Comparison of ENCODE assay signal across 8 cellular contexts in the genomic region with DNA sequence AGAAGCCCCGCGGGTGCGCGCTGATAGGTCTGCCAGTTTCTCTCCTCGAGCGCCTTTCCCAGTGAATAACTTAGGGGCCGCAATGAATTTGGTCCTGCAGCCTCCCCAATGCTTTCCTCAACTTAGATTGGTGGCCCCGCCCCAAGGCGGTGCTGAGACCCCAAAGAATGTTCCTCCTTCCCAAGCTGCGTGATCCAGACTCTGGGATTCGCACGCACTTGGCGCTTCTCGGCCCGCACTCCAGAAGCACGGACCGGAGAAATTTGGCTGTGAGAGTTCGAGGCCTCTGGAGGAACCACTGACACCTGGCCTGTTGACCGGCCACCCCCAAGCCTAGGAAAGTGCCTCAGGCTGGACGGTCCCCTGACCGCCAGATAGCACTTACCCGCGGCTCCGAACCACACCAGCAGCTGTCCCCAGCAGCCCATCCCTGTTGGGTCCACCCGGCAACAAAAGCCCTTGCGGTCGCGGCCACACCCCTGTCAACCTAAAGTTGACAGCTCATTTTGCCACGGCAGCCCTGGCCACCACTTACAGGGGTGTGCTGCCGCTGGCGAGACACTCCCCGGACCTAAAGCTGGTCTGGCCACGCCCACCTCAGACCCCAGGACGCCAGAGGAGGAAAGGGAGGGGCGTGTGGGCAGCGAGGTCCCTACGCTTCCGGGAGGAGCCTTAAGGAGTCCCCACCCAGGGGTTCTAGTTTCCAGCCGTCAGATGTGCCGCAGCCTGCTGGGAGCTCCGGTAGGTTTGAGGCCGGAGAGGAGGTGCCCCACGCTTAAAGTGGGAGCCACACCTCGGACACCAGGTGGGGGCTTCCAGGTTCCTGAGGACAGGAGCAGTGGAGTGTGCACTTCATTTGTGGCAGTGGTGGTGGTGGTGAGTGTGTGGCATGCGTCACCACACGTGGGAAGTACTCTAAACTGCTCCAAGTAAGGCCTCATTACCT. TPM values are rescaled to one million over a fixed set of nuclear protein-coding genes. Genes with fewer than 3 reads are reported as not detected.
DNase-seq lines count a peak whose midpoint lies in the region; ATAC-seq, FAIRE-seq and TF ChIP-seq lines count a peak whose summit lies in the region.

Gene LTK (minus strand): TSS at position 546 of the 946 bp plus-strand sequence. CDS start 118 bp downstream, at position 428.

- FAIRE-seq in kidney (lab: Jason Lieb, UNC): no peak

- H3K27ac ChIP-seq in HUES6 (ENCODE audit: low read depth, low read length): no peak within 1 kb of the TSS
- H3K27ac ChIP-seq in kidney (ENCODE audit: low read depth in 2 of 2, low read length in 2 of 2): no peak within 1 kb of the TSS
- H3K27ac ChIP-seq in stomach smooth muscle (ENCODE audit: low read length): no peak within 1 kb of the TSS

- peak within 1 kb of the TSS; percentile 27 for H3K4me3 ChIP-seq in AG10803 (ENCODE audit: low read length)
- H3K4me3 ChIP-seq in HUES6 (ENCODE audit: low read depth, low read length): peak within 1 kb of the TSS; percentile 59
- peak within 1 kb of the TSS; percentile 3 to 46 for H3K4me3 ChIP-seq in kidney (ENCODE audit: low read length in 2 of 2)
- H3K4me3 ChIP-seq in stomach smooth muscle (ENCODE audit: low read length in 2 of 2): peak within 1 kb of the TSS; percentile 46 to 73

- TF ChIP-seq CTCF in AG10803 (conservative IDR thresholded peaks at IDR 0.05; ENCODE audit: low read length) (no peak), kidney (IDR thresholded peaks at IDR 0.05; ENCODE audit: borderline replicate concordance, extremely low read depth, insufficient read depth) (no peak)

- peak within 1 kb of the TSS; percentile 77 for H3K4me3 Mint-ChIP-seq in activated naive CD8-positive, alpha-beta T cell

- H3K36me3 Mint-ChIP-seq in activated naive CD8-positive, alpha-beta T cell: peaks cover 3% of the 10 kb centered on the region

- H3K9me3 Mint-ChIP-seq in activated naive CD8-positive, alpha-beta T cell (ENCODE audit: low read depth): no peaks in the 10 kb centered on the region

- H3K4me1 Mint-ChIP-seq in activated naive CD8-positive, alpha-beta T cell (ENCODE audit: low read depth): peaks cover 24% of the 10 kb centered on the region

- H3K9me3 ChIP-seq in HUES6 (ENCODE audit: control insufficient read depth, insufficient read depth, low read depth, low read length): no peaks in the 10 kb centered on the region
- H3K9me3 ChIP-seq in kidney (ENCODE audit: control insufficient read depth in 1 of 2, low read length in 2 of 2): no peaks in the 10 kb centered on the region
- H3K9me3 ChIP-seq in stomach smooth muscle (ENCODE audit: control insufficient read depth in 2 of 2, low read length in 2 of 2): no peaks in the 10 kb centered on the region

- ATAC-seq in GM19351 (IDR thresholded peaks at IDR 0.05; ENCODE audit: unreplicated experiment): no peak

- DNase-seq in AG10803 (ENCODE audit: low read depth) (peak; percentile 10), kidney (no peak), AML-193 (lab: John Stamatoyannopoulos, UW) (no peak)
- no peak for DNase-seq in central memory CD4-positive, alpha-beta T cell

- H3K27ac Mint-ChIP-seq in activated naive CD8-positive, alpha-beta T cell: no peak within 1 kb of the TSS

- H3K27me3 ChIP-seq in HUES6 (ENCODE audit: control insufficient read depth, insufficient read depth, low read length) (peaks cover 59% of the 10 kb centered on the region), stomach smooth muscle (ENCODE audit: control insufficient read depth in 1 of 2, insufficient read depth in 2 of 2, low read length in 2 of 2) (peaks cover 22 to 37% of the 10 kb centered on the region in 2 donors)

- H3K4me1 ChIP-seq in HUES6 (ENCODE audit: control insufficient read depth, insufficient read depth, low read length) (peaks cover 19% of the 10 kb centered on the region), kidney (ENCODE audit: control insufficient read depth in 1 of 2, insufficient read depth in 1 of 2, low read depth in 1 of 2, low read length in 2 of 2) (peaks cover 0 to 18% of the 10 kb centered on the region in 2 donors), stomach smooth muscle (ENCODE audit: control insufficient read depth, insufficient read depth, low read length) (peaks cover 22% of the 10 kb centered on the region)

- H3K36me3 ChIP-seq in HUES6 (ENCODE audit: control insufficient read depth, insufficient read depth, low read length) (peaks cover 17% of the 10 kb centered on the region), kidney (ENCODE audit: control insufficient read depth in 1 of 2, insufficient read depth in 2 of 2, low read length in 2 of 2) (no peaks in the 10 kb centered on the region), stomach smooth muscle (ENCODE audit: control insufficient read depth in 2 of 2, insufficient read depth in 2 of 2, low read length in 2 of 2) (peaks cover 0 to 8% of the 10 kb centered on the region in 2 donors)

- intact Hi-C loops in kidney (cut with DNase I): no loop called here

- peaks cover 7% of the 10 kb centered on the region for H3K27me3 Mint-ChIP-seq in activated naive CD8-positive, alpha-beta T cell

- H3K9ac ChIP-seq in HUES6 (ENCODE audit: low read length) (no peak within 1 kb of the TSS), kidney (ENCODE audit: low read length in 2 of 2) (no peak within 1 kb of the TSS), stomach smooth muscle (ENCODE audit: low read length in 2 of 2) (no peak within 1 kb of the TSS)

RNA-seq across cellular contexts. Expression of gene LTK, which starts in this region (rescaled TPM):
- total RNA-seq in kidney: 0.91 TPM
- polyA plus RNA-seq in kidney (ENCODE audit: insufficient read depth, low read depth, low replicate concordance): 6.7 TPM
